In genomic region chr9:130165579-130165978, GRCh38 we compare ENCODE assay signal across 3 cellular contexts.
"Had no signal": no experiment of that assay in that cellular context is flagged by ENCODE, and none has a peak within 500 bp of the region (broad histone marks: within the 10 kb centered on the region; RNA-seq: fewer than 3 reads in every experiment).

No MANE protein-coding gene starts in this region.

- H3K4me3 ChIP-seq: GM12878 had no signal

- DNase-seq: GDM1, GF-D8 had no signal

- ATAC-seq: GM12878 had no signal
